28 cellular contexts compared by ENCODE assay signal in the genomic region with DNA sequence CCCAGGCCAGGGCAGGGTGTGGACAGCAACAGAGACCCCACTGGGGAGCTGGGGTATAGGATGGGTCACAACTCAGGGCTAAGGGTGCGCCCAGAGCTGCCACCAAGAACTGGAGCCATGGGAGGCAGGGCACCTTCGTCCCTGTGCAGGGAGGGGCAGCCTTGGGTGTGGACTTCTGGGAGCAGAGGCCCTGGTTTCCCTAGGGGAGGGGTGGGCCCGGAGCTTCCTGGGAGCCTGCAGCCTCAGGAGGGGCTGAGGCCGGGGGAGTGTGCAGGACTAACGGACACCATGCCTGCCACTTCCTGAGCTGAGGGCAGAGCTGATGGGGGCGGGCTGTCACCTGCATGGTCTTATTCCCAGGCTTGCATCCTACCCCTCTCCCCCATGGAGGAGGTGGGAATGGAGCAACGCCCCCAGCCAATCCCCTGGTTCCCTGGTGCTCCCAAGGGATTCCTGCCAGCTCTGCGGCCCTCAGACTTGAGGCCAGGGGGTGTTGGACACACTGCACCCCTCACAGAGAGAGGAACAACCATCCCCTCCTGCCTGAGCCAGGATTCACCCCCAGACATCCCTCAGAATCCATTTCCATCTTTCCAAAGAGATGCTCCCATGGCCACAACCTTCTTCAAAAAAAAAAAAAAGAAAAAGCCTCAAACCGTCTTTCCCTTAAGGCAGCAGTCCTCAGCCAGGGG.
"Had no signal": no experiment of that assay in that cellular context is flagged by ENCODE, and none has a peak within 500 bp of the region (broad histone marks: within the 10 kb centered on the region; RNA-seq: fewer than 3 reads in every experiment).

No MANE protein-coding gene starts in this region.

- H3K27me3 Mint-ChIP-seq: dendritic cell treated with granulocyte-macrophage colony-stimulating factor and Interleukin-4, amounts not matched to agents 40 ng/mL and 50 ng/mL, for 4 days had no signal

- H3K9me3 Mint-ChIP-seq: activated naive CD4-positive, alpha-beta T cell treated with anti-CD3 and anti-CD28 coated beads for 36 hours; activated naive CD8-positive, alpha-beta T cell treated with anti-CD3 and anti-CD28 coated beads for 36 hours; activated T-helper 1 cell treated with anti-CD3 and anti-CD28 coated beads, Interleukin-12 subunit alpha, Interleukin-12 subunit beta, Interleukin-2, Interleukin-4 antibody, amounts not matched to agents 30 ng/mL and 10 ng/mL and 1 ng/mL, durations not matched to agents 14 hours and 24 hours and 36 hours; dendritic cell treated with granulocyte-macrophage colony-stimulating factor and Interleukin-4, amounts not matched to agents 40 ng/mL and 50 ng/mL, for 4 days had no signal

- DNase-seq: activated CD4-positive, alpha-beta T cell treated with anti-CD3 and anti-CD28 coated beads for 48 hours; activated CD4-positive, alpha-beta T cell treated with anti-CD3 and anti-CD28 coated beads, Interleukin-2, amount 50 U/mL, for 48 hours; activated CD8-positive, alpha-beta memory T cell treated with anti-CD3 and anti-CD28 coated beads for 24 hours; activated effector memory CD4-positive, alpha-beta T cell treated with anti-CD3 and anti-CD28 coated beads, Interleukin-2, amount 50 U/mL, for 16 hours; activated naive CD4-positive, alpha-beta T cell treated with anti-CD3 and anti-CD28 coated beads for 36 hours; activated naive CD8-positive, alpha-beta T cell treated with anti-CD3 and anti-CD28 coated beads for 36 hours; adrenal gland; brain microvascular endothelial cell; effector CD8-positive, alpha-beta T cell; esophagus squamous epithelium; left ventricle myocardium superior; nucleus accumbens; stimulated activated CD4-positive, alpha-beta T cell treated with anti-CD3 and anti-CD28 coated beads, Interleukin-1b, Interleukin-23, amount 100 ng/mL, for 48 hours; stimulated activated CD4-positive, alpha-beta T cell treated with anti-CD3 and anti-CD28 coated beads, Interleukin-4, amount 100 ng/mL, for 4 hours; stimulated activated naive CD4-positive, alpha-beta T cell treated with Interleukin-2 at 50 U/mL for 16 hours; T-helper 9 cell; testis; trophoblast cell had no signal

- ATAC-seq: activated CD4-positive, CD25-positive, alpha-beta regulatory T cell treated with anti-CD3 and anti-CD28 coated beads, Interleukin-2, amount 50 U/mL, for 24 hours; left ventricle myocardium superior; psoas muscle had no signal

- H3K4me3 Mint-ChIP-seq: activated naive CD4-positive, alpha-beta T cell treated with anti-CD3 and anti-CD28 coated beads for 36 hours; activated naive CD8-positive, alpha-beta T cell treated with anti-CD3 and anti-CD28 coated beads for 36 hours; activated T-helper 1 cell treated with anti-CD3 and anti-CD28 coated beads, Interleukin-12 subunit alpha, Interleukin-12 subunit beta, Interleukin-2, Interleukin-4 antibody, amounts not matched to agents 30 ng/mL and 10 ng/mL and 1 ng/mL, durations not matched to agents 14 hours and 24 hours and 36 hours; dendritic cell treated with granulocyte-macrophage colony-stimulating factor and Interleukin-4, amounts not matched to agents 40 ng/mL and 50 ng/mL, for 4 days; nephron had no signal

- H3K4me1 Mint-ChIP-seq: activated naive CD8-positive, alpha-beta T cell treated with anti-CD3 and anti-CD28 coated beads for 36 hours had no signal

- H3K27ac Mint-ChIP-seq: activated naive CD4-positive, alpha-beta T cell treated with anti-CD3 and anti-CD28 coated beads for 36 hours; activated naive CD8-positive, alpha-beta T cell treated with anti-CD3 and anti-CD28 coated beads for 36 hours; activated T-helper 1 cell treated with anti-CD3 and anti-CD28 coated beads, Interleukin-12 subunit alpha, Interleukin-12 subunit beta, Interleukin-2, Interleukin-4 antibody, amounts not matched to agents 30 ng/mL and 10 ng/mL and 1 ng/mL, durations not matched to agents 14 hours and 24 hours and 36 hours; dendritic cell treated with granulocyte-macrophage colony-stimulating factor and Interleukin-4, amounts not matched to agents 40 ng/mL and 50 ng/mL, for 4 days had no signal

- H3K36me3 ChIP-seq: adrenal gland, ascending aorta, brain microvascular endothelial cell, esophagus squamous epithelium had no signal

- H3K27ac ChIP-seq: adrenal gland, ascending aorta, brain microvascular endothelial cell, epithelial cell of prostate, esophagus squamous epithelium, parathyroid adenoma, psoas muscle, testis, VCaP had no signal

- H3K4me1 ChIP-seq: adrenal gland, ascending aorta, parathyroid adenoma had no signal

- H3K4me3 ChIP-seq: adrenal gland, ascending aorta, esophagus squamous epithelium, psoas muscle, smooth muscle cell, testis had no signal

- H3K9ac ChIP-seq: parathyroid adenoma had no signal

- H3K9me3 ChIP-seq: adrenal gland, esophagus squamous epithelium, psoas muscle, testis had no signal

- H3K36me3 Mint-ChIP-seq: activated naive CD8-positive, alpha-beta T cell treated with anti-CD3 and anti-CD28 coated beads for 36 hours had no signal

- H3K4me2 ChIP-seq: smooth muscle cell had no signal

- H2AFZ ChIP-seq: parathyroid adenoma had no signal

- H3K27me3 ChIP-seq: adrenal gland, ascending aorta, brain microvascular endothelial cell, testis had no signal
